In genomic region chr13:106566682-106567420, GRCh38 we compare ENCODE assay signal across 8 cellular contexts. TPM values are rescaled to one million over a fixed set of nuclear protein-coding genes. Genes with fewer than 3 reads are reported as not detected.
DNase-seq lines count a peak whose midpoint lies in the region; ATAC-seq and TF ChIP-seq lines count a peak whose summit lies in the region.

No MANE protein-coding gene starts in this region.

- 0 to 1% methylated on average over 25 of the region's 25 CpGs for WGBS in aorta, 2 donors

- POLR2A ChIA-PET in CD4-positive, alpha-beta memory T cell (lab: Charles Lee; ENCODE audit: partially characterized antibody): interaction anchor here (1.0 to 5.6 kb wide), 6 partner anchors 10 to 1427 kb away, joined by 3 to 61 read pairs (median 4); partner anchors contain the start of gene EFNB2

- CTCF ChIA-PET in CD4-positive, alpha-beta memory T cell (lab: Charles Lee; ENCODE audit: partially characterized antibody): interaction anchor here (1.0 to 6.1 kb wide), 3 partner anchors 10 to 53 kb away, joined by 3 to 46 read pairs (median 6); partner anchors contain the start of gene EFNB2

- peak overlapping the region; percentile 95 for H3K27ac ChIP-seq in CD4-positive, alpha-beta memory T cell (ENCODE audit: low read depth, low read length)
- H3K27ac ChIP-seq in aorta (ENCODE audit: low read depth in 1 of 2, low read length in 2 of 2): peak overlapping the region; percentile 58 to 93

- peak in 2 of 5 donors; percentile 17 to 51 for DNase-seq in CD4-positive, alpha-beta memory T cell
- DNase-seq in NCI-H510A (lab: John Stamatoyannopoulos, UW) (peak; percentile 42), foreskin melanocyte (peak; percentile 53), neural crest cell (ENCODE audit: low read depth, low spot score) (peak; percentile 46), aorta (peak in 1 of 2 donors; percentile 76)
- DNase-seq in activated T-helper 1 cell treated with anti-CD3 and anti-CD28 coated beads, Interleukin-12 subunit alpha, Interleukin-12 subunit beta, Interleukin-2, Interleukin-4 antibody, amounts not matched to agents 30 ng/mL and 10 ng/mL and 1 ng/mL, durations not matched to agents 14 hours and 24 hours and 36 hours (ENCODE audit: low spot score): peak; percentile 26

- no peaks in the 10 kb centered on the region for H3K9me3 ChIP-seq in CD4-positive, alpha-beta memory T cell (ENCODE audit: control insufficient read depth in 1 of 2, low read length in 2 of 2)
- no peaks in the 10 kb centered on the region for H3K9me3 ChIP-seq in aorta (ENCODE audit: control insufficient read depth, low read length)

- H3K4me1 ChIP-seq in CD4-positive, alpha-beta memory T cell (ENCODE audit: insufficient read depth, low read length): peaks cover 66% of the 10 kb centered on the region
- peaks cover 2 to 16% of the 10 kb centered on the region in 2 donors for H3K4me1 ChIP-seq in aorta (ENCODE audit: control insufficient read depth in 1 of 2, insufficient read depth in 2 of 2, low read length in 2 of 2)

- H3K4me1 Mint-ChIP-seq in CD4-positive, alpha-beta memory T cell: peaks cover 46 to 75% (median 64%) of the 10 kb centered on the region in 4 donors
- peaks cover 51% of the 10 kb centered on the region for H3K4me1 Mint-ChIP-seq in activated T-helper 1 cell treated with anti-CD3 and anti-CD28 coated beads, Interleukin-12 subunit alpha, Interleukin-12 subunit beta, Interleukin-2, Interleukin-4 antibody, amounts not matched to agents 30 ng/mL and 10 ng/mL and 1 ng/mL, durations not matched to agents 14 hours and 24 hours and 36 hours (ENCODE audit: low read depth)
- peaks cover 64% of the 10 kb centered on the region for H3K4me1 Mint-ChIP-seq in neural crest cell

- H3K9me3 Mint-ChIP-seq in CD4-positive, alpha-beta memory T cell: no peaks in the 10 kb centered on the region
- no peaks in the 10 kb centered on the region for H3K9me3 Mint-ChIP-seq in activated T-helper 1 cell treated with anti-CD3 and anti-CD28 coated beads, Interleukin-12 subunit alpha, Interleukin-12 subunit beta, Interleukin-2, Interleukin-4 antibody, amounts not matched to agents 30 ng/mL and 10 ng/mL and 1 ng/mL, durations not matched to agents 14 hours and 24 hours and 36 hours
- peaks cover 5% of the 10 kb centered on the region for H3K9me3 Mint-ChIP-seq in neural crest cell

- H3K4me3 ChIP-seq in CD4-positive, alpha-beta memory T cell (ENCODE audit: low read length in 2 of 2): peak overlapping the region; percentile 10 to 95
- peak overlapping the region; percentile 88 to 90 for H3K4me3 ChIP-seq in aorta (ENCODE audit: low read length in 2 of 2)

- no peak for TF ChIP-seq CTCF in neural crest cell (conservative IDR thresholded peaks at IDR 0.05)

- no peaks in the 10 kb centered on the region for H3K27me3 ChIP-seq in CD4-positive, alpha-beta memory T cell (ENCODE audit: insufficient read depth, low read length)
- no peaks in the 10 kb centered on the region for H3K27me3 ChIP-seq in aorta (ENCODE audit: control insufficient read depth in 1 of 2, insufficient read depth in 2 of 2, low read length in 1 of 2)

- H3K36me3 Mint-ChIP-seq in CD4-positive, alpha-beta memory T cell: peaks cover 0 to 22% of the 10 kb centered on the region in 2 donors
- peaks cover 14% of the 10 kb centered on the region for H3K36me3 Mint-ChIP-seq in activated T-helper 1 cell treated with anti-CD3 and anti-CD28 coated beads, Interleukin-12 subunit alpha, Interleukin-12 subunit beta, Interleukin-2, Interleukin-4 antibody, amounts not matched to agents 30 ng/mL and 10 ng/mL and 1 ng/mL, durations not matched to agents 14 hours and 24 hours and 36 hours (ENCODE audit: low read depth)
- peaks cover 3% of the 10 kb centered on the region for H3K36me3 Mint-ChIP-seq in neural crest cell (ENCODE audit: low read depth)

- no peaks in the 10 kb centered on the region for H3K27me3 Mint-ChIP-seq in CD4-positive, alpha-beta memory T cell
- peaks cover 2% of the 10 kb centered on the region for H3K27me3 Mint-ChIP-seq in activated T-helper 1 cell treated with anti-CD3 and anti-CD28 coated beads, Interleukin-12 subunit alpha, Interleukin-12 subunit beta, Interleukin-2, Interleukin-4 antibody, amounts not matched to agents 30 ng/mL and 10 ng/mL and 1 ng/mL, durations not matched to agents 14 hours and 24 hours and 36 hours (ENCODE audit: insufficient read depth)
- no peaks in the 10 kb centered on the region for H3K27me3 Mint-ChIP-seq in neural crest cell (ENCODE audit: low read depth)

- H3K27ac Mint-ChIP-seq in CD4-positive, alpha-beta memory T cell: peak overlapping the region; percentile 92 to 98 (median 95)
- H3K27ac Mint-ChIP-seq in activated T-helper 1 cell treated with anti-CD3 and anti-CD28 coated beads, Interleukin-12 subunit alpha, Interleukin-12 subunit beta, Interleukin-2, Interleukin-4 antibody, amounts not matched to agents 30 ng/mL and 10 ng/mL and 1 ng/mL, durations not matched to agents 14 hours and 24 hours and 36 hours: peak overlapping the region; percentile 98
- H3K27ac Mint-ChIP-seq in neural crest cell (ENCODE audit: unreplicated experiment): peak overlapping the region; percentile 92

- peak overlapping the region; percentile 94 to 100 (median 98) for H3K4me3 Mint-ChIP-seq in CD4-positive, alpha-beta memory T cell
- peak overlapping the region; percentile 99 for H3K4me3 Mint-ChIP-seq in activated T-helper 1 cell treated with anti-CD3 and anti-CD28 coated beads, Interleukin-12 subunit alpha, Interleukin-12 subunit beta, Interleukin-2, Interleukin-4 antibody, amounts not matched to agents 30 ng/mL and 10 ng/mL and 1 ng/mL, durations not matched to agents 14 hours and 24 hours and 36 hours
- H3K4me3 Mint-ChIP-seq in neural crest cell: peak overlapping the region; percentile 98

- intact Hi-C loops in CD4-positive, alpha-beta memory T cell (cut with micrococcal nuclease): loop anchor here (5.0 kb wide), 1 partner anchor 1430 kb away; no protein-coding TSS in a partner anchor
- intact Hi-C loops in activated T-helper 1 cell treated with anti-CD3 and anti-CD28 coated beads, Interleukin-12 subunit alpha, Interleukin-12 subunit beta, Interleukin-2, Interleukin-4 antibody, amounts not matched to agents 30 ng/mL and 10 ng/mL and 1 ng/mL, durations not matched to agents 14 hours and 24 hours and 36 hours (cut with micrococcal nuclease): loop anchor here (5.0 to 10.0 kb wide), 2 partner anchors 350 to 1432 kb away; no protein-coding TSS in a partner anchor
- intact Hi-C loops in aorta (cut with DNase I): loop anchor here (5.0 to 10.0 kb wide), 4 partner anchors 35 to 468 kb away; no protein-coding TSS in a partner anchor

- no peaks in the 10 kb centered on the region for H3K36me3 ChIP-seq in CD4-positive, alpha-beta memory T cell (ENCODE audit: insufficient read depth, low read length)
- H3K36me3 ChIP-seq in aorta (ENCODE audit: control insufficient read depth in 1 of 2, insufficient read depth in 2 of 2, low read length in 1 of 2): no peaks in the 10 kb centered on the region

- ATAC-seq in GM18907 (IDR thresholded peaks at IDR 0.05; ENCODE audit: unreplicated experiment): peak; percentile 45
- ATAC-seq in HG03097 (IDR thresholded peaks at IDR 0.05; ENCODE audit: low FRiP score, unreplicated experiment): peak; percentile 41
- peak; percentile 71 for ATAC-seq in aorta (ENCODE audit: low FRiP score)

RNA-seq across cellular contexts. Expression of gene ARGLU1, which starts 1.1 kb away (rescaled TPM):
- total RNA-seq in CD4-positive, alpha-beta memory T cell: 100 to 1,000 TPM; 229 to 252 TPM
- polyA plus RNA-seq in CD4-positive, alpha-beta memory T cell: 10 to 100 TPM; 35.4 to 37.7 TPM
- total RNA-seq in activated T-helper 1 cell treated with anti-CD3 and anti-CD28 coated beads, Interleukin-12 subunit alpha, Interleukin-12 subunit beta, Interleukin-2, Interleukin-4 antibody, amounts not matched to agents 30 ng/mL and 10 ng/mL and 1 ng/mL, durations not matched to agents 14 hours and 24 hours and 36 hours: 89.8 and 91.5 TPM in 2 replicates
- 142 and 148 TPM in 2 replicates for total RNA-seq in neural crest cell
- total RNA-seq in aorta: 100 to 1,000 TPM; 108 to 142 TPM
- polyA plus RNA-seq in aorta: 100 to 1,000 TPM in 1 of 2 donors, 10 to 100 TPM in 1; 23.2 to 178 TPM

RNA-seq across cellular contexts. Expression of gene EFNB2, which starts 31.4 kb away (rescaled TPM):
- under 1 TPM; 0.25 to 0.38 TPM for total RNA-seq in CD4-positive, alpha-beta memory T cell
- under 1 TPM in 1 of 2 donors, not detected in 1; 0.05 TPM for polyA plus RNA-seq in CD4-positive, alpha-beta memory T cell
- 0.44 and 0.51 TPM in 2 replicates for total RNA-seq in activated T-helper 1 cell treated with anti-CD3 and anti-CD28 coated beads, Interleukin-12 subunit alpha, Interleukin-12 subunit beta, Interleukin-2, Interleukin-4 antibody, amounts not matched to agents 30 ng/mL and 10 ng/mL and 1 ng/mL, durations not matched to agents 14 hours and 24 hours and 36 hours
- total RNA-seq in neural crest cell (79.4 and 83.1 TPM in 2 replicates), aorta (10 to 100 TPM; 24.8 to 35.0 TPM)
- 10 to 100 TPM in 1 of 2 donors, 1 to 10 TPM in 1; 7.3 to 15.7 TPM for polyA plus RNA-seq in aorta

Comparison
In these comparisons a context has a peak if more than half of its experiments do, and no peak if none do; other contexts are left out.
1. RNA of gene EFNB2, which starts 31.4 kb away (total RNA-seq): 79.4 to 83.1 TPM in neural crest cell and 24.8 to 35.0 TPM in aorta; 0.44 to 0.51 TPM in activated T-helper 1 cell treated with anti-CD3 and anti-CD28 coated beads, Interleukin-12 subunit alpha, Interleukin-12 subunit beta, Interleukin-2, Interleukin-4 antibody, amounts not matched to agents 30 ng/mL and 10 ng/mL and 1 ng/mL, durations not matched to agents 14 hours and 24 hours and 36 hours and 0.25 to 0.38 TPM in CD4-positive, alpha-beta memory T cell; every median in the first group is over 10 times any median in the second.
2. Peak in every context shown above with its lines, with median percentiles within 50 percentile points of each other: H3K27ac Mint-ChIP-seq, H3K4me3 Mint-ChIP-seq and ATAC-seq.